In genomic region chr12:121345151-121345810, GRCh38 we compare ENCODE assay signal across 16 cellular contexts. TPM values are rescaled to one million over a fixed set of nuclear protein-coding genes. Genes with fewer than 3 reads are reported as not detected.
DNase-seq lines count a peak whose midpoint lies in the region; ATAC-seq and TF ChIP-seq lines count a peak whose summit lies in the region.
"Had no signal": no experiment of that assay in that cellular context is flagged by ENCODE, and none has a peak within 500 bp of the region (broad histone marks: within the 10 kb centered on the region; RNA-seq: fewer than 3 reads in every experiment).

No MANE protein-coding gene starts in this region.

- peak overlapping the region; percentile 57 for H2AK9ac ChIP-seq in IMR-90 (replicated peaks; ENCODE audit: low read depth, low read length, poor library complexity)

- POLR2A ChIA-PET in CD4-positive, alpha-beta memory T cell (lab: Charles Lee; ENCODE audit: partially characterized antibody): no interaction called here
- POLR2A ChIA-PET in IMR-90 (lab: Charles Lee; ENCODE audit: unreplicated experiment): interaction anchor here (0.6 kb wide), 1 partner anchor 133 kb away, joined by 7 read pairs; no protein-coding TSS in a partner anchor

- intact Hi-C loops in CD4-positive, alpha-beta memory T cell (cut with micrococcal nuclease): no loop called here
- intact Hi-C loops in IMR-90 (cut with micrococcal nuclease): no loop called here
- intact Hi-C loops in dorsolateral prefrontal cortex (cut with DNase I): no loop called here

- no peak overlapping the region for H3K4ac ChIP-seq in IMR-90 (ENCODE audit: low read depth, low read length)

- no peak overlapping the region for H3K14ac ChIP-seq in IMR-90 (replicated peaks; ENCODE audit: low read depth, low read length)

- no peak overlapping the region for H3K27ac ChIP-seq in CD4-positive, alpha-beta memory T cell (ENCODE audit: low read depth, low read length)
- H3K27ac ChIP-seq in IMR-90 (ENCODE audit: insufficient read depth, low read length): no peak overlapping the region
- peak overlapping the region; percentile 60 to 100 (median 96) for H3K27ac ChIP-seq in dorsolateral prefrontal cortex
- H3K27ac ChIP-seq: tibial artery had no signal

- H3K4me1 Mint-ChIP-seq in CD4-positive, alpha-beta memory T cell: peaks cover 13 to 32% (median 18%) of the 10 kb centered on the region in 4 donors
- H3K4me1 Mint-ChIP-seq in neural crest cell: peaks cover 21% of the 10 kb centered on the region

- no peak for DNase-seq in CD4-positive, alpha-beta memory T cell
- no peak for DNase-seq in IMR-90
- DNase-seq in dorsolateral prefrontal cortex: no peak
- DNase-seq in neural crest cell (ENCODE audit: low read depth, low spot score): no peak
- DNase-seq in hepatic stellate cell (ENCODE audit: low spot score): no peak
- DNase-seq: activated CD4-positive, alpha-beta T cell treated with anti-CD3 and anti-CD28 coated beads for 4 hours; activated naive CD8-positive, alpha-beta T cell treated with anti-CD3 and anti-CD28 coated beads for 36 hours; cortex of kidney; left colon; NCI-H1417 treated with DMSO at 0.1 percent for 48 hours; NCI-H526 treated with DMSO at 0.1 percent for 48 hours; SW 1271; tibial artery had no signal

- no TSS peak for BruUV-seq in IMR-90 (replicated peaks; lab: Mats Ljungman, UMichigan)

- H2BK5ac ChIP-seq in IMR-90 (ENCODE audit: low read depth, low read length, poor library complexity, severe bottlenecking): no peak overlapping the region

- H3K9me3 ChIP-seq in CD4-positive, alpha-beta memory T cell (ENCODE audit: control insufficient read depth in 1 of 2, low read length in 2 of 2): no peaks in the 10 kb centered on the region
- H3K9me3 ChIP-seq in IMR-90 (ENCODE audit: control insufficient read depth, insufficient read depth, low read length): no peaks in the 10 kb centered on the region
- H3K9me3 ChIP-seq: tibial artery had no signal

- H2BK15ac ChIP-seq in IMR-90 (ENCODE audit: low read depth, low read length): no peak overlapping the region

- peaks cover 0 to 2% (median 0%) of the 10 kb centered on the region in 8 donors for H3K9me3 Mint-ChIP-seq in CD4-positive, alpha-beta memory T cell
- H3K9me3 Mint-ChIP-seq in neural crest cell: no peaks in the 10 kb centered on the region
- H3K9me3 Mint-ChIP-seq: activated naive CD8-positive, alpha-beta T cell treated with anti-CD3 and anti-CD28 coated beads for 36 hours; brain had no signal

- in situ Hi-C loops in IMR-90 (cut with MboI; ENCODE audit: low sequenced_read_pairs): no loop called here

- no peak for TF ChIP-seq POLR2A in IMR-90 (IDR thresholded peaks at IDR 0.05; ENCODE audit: low read depth, low read length)

- WGBS in IMR-90 (ENCODE audit: extremely low coverage in 2 of 2, insufficient read length in 1 of 2), 2 experiments: no CpG with 5 or more reads among the region's 4 CpGs

- ATAC-seq in IMR-90 (ENCODE audit: low read depth): no peak
- no peak for ATAC-seq in GM18502 (IDR thresholded peaks at IDR 0.05; ENCODE audit: poor library complexity, unreplicated experiment)
- no peak for ATAC-seq in HG03039 (IDR thresholded peaks at IDR 0.05; ENCODE audit: unreplicated experiment)
- ATAC-seq: left colon had no signal

- no peak overlapping the region for H3K56ac ChIP-seq in IMR-90 (ENCODE audit: extremely low read depth, insufficient read depth, low read length)

- H4K91ac ChIP-seq in IMR-90 (ENCODE audit: insufficient read depth, low read depth, low read length): no peak overlapping the region

- no peak overlapping the region for H3K4me3 Mint-ChIP-seq in CD4-positive, alpha-beta memory T cell
- no peak overlapping the region for H3K4me3 Mint-ChIP-seq in neural crest cell
- H3K4me3 Mint-ChIP-seq: activated naive CD8-positive, alpha-beta T cell treated with anti-CD3 and anti-CD28 coated beads for 36 hours had no signal

- no peak overlapping the region for H4K8ac ChIP-seq in IMR-90 (ENCODE audit: low read depth in 2 of 2, low read length in 2 of 2)

- peaks cover 50% of the 10 kb centered on the region for H3K36me3 ChIP-seq in CD4-positive, alpha-beta memory T cell (ENCODE audit: insufficient read depth, low read length)
- peaks cover 37% of the 10 kb centered on the region for H3K36me3 ChIP-seq in IMR-90 (ENCODE audit: control insufficient read depth, insufficient read depth, low read length)

- TF ChIP-seq CTCF in IMR-90 (conservative IDR thresholded peaks at IDR 0.05; ENCODE audit: low read depth, low read length) (no peak), dorsolateral prefrontal cortex (IDR thresholded peaks at IDR 0.05 in 54 of 56, conservative IDR thresholded peaks at IDR 0.05 in 2 of 56; ENCODE audit: low read depth in 1 of 56, partially characterized antibody in 56 of 56) (peak in 2 of 56 donors; percentile 1 to 10), neural crest cell (conservative IDR thresholded peaks at IDR 0.05) (no peak)

- H3K27me3 ChIP-seq in CD4-positive, alpha-beta memory T cell (ENCODE audit: insufficient read depth, low read length): no peaks in the 10 kb centered on the region
- H3K27me3 ChIP-seq in IMR-90 (ENCODE audit: control insufficient read depth, insufficient read depth, low read length) (no peaks in the 10 kb centered on the region), dorsolateral prefrontal cortex (no peaks in the 10 kb centered on the region)
- H3K27me3 ChIP-seq: tibial artery had no signal

- dilution Hi-C loops in IMR-90 (cut with HindIII; ENCODE audit: low sequenced_read_pairs, unreplicated experiment): no loop called here

- H3K23ac ChIP-seq in IMR-90 (ENCODE audit: low read depth, low read length): no peak overlapping the region

- no peaks in the 10 kb centered on the region for H3K27me3 Mint-ChIP-seq in CD4-positive, alpha-beta memory T cell
- no peaks in the 10 kb centered on the region for H3K27me3 Mint-ChIP-seq in neural crest cell (ENCODE audit: low read depth)
- H3K27me3 Mint-ChIP-seq: activated naive CD8-positive, alpha-beta T cell treated with anti-CD3 and anti-CD28 coated beads for 36 hours; brain had no signal

- CTCF ChIA-PET in CD4-positive, alpha-beta memory T cell (lab: Charles Lee; ENCODE audit: partially characterized antibody): interaction anchor here (2.2 to 3.1 kb wide), 2 partner anchors 10 to 11 kb away, joined by 12 to 23 read pairs; no protein-coding TSS in a partner anchor
- CTCF ChIA-PET in IMR-90 (lab: Yijun Ruan, JAX): no interaction called here

- H4K20me1 ChIP-seq in IMR-90 (ENCODE audit: insufficient read depth, low read length): no peaks in the 10 kb centered on the region

- no peak overlapping the region for H2BK20ac ChIP-seq in IMR-90 (ENCODE audit: low read depth, low read length)

- H2AFZ ChIP-seq in IMR-90 (replicated peaks; ENCODE audit: low read length, poor library complexity): no peak overlapping the region

- no peak overlapping the region for H3K18ac ChIP-seq in IMR-90 (ENCODE audit: low read depth, low read length)

- peaks cover 13 to 40% of the 10 kb centered on the region in 2 experiments for H3K79me1 ChIP-seq in IMR-90 (ENCODE audit: low read depth in 1 of 2, low read length in 2 of 2)

- no peak overlapping the region for H3K4me3 ChIP-seq in CD4-positive, alpha-beta memory T cell (ENCODE audit: low read length in 2 of 2)
- no peak overlapping the region for H3K4me3 ChIP-seq in IMR-90 (ENCODE audit: insufficient read depth, low read depth, low read length)
- H3K4me3 ChIP-seq in dorsolateral prefrontal cortex: no peak overlapping the region
- H3K4me3 ChIP-seq: tibial artery had no signal

- H2AK5ac ChIP-seq in IMR-90 (ENCODE audit: low read depth, low read length): no peak overlapping the region

- H2BK120ac ChIP-seq in IMR-90 (ENCODE audit: low read depth, low read length): no peak overlapping the region

- H4K5ac ChIP-seq in IMR-90 (ENCODE audit: low read depth, low read length): no peak overlapping the region

- no peaks in the 10 kb centered on the region for H3K9me1 ChIP-seq in IMR-90 (ENCODE audit: insufficient read depth, low read length)

- peaks cover 54 to 58% of the 10 kb centered on the region in 2 donors for H3K36me3 Mint-ChIP-seq in CD4-positive, alpha-beta memory T cell
- H3K36me3 Mint-ChIP-seq in neural crest cell (ENCODE audit: low read depth): peaks cover 12% of the 10 kb centered on the region

- H3K9ac ChIP-seq in IMR-90 (ENCODE audit: low read depth, low read length): no peak overlapping the region

- no peak for TF ChIP-seq RAD21 in IMR-90 (IDR thresholded peaks at IDR 0.05; ENCODE audit: low read length)

- H3K4me2 ChIP-seq in IMR-90 (ENCODE audit: low read depth, low read length): no peak overlapping the region

- peaks cover 6% of the 10 kb centered on the region for H3K4me1 ChIP-seq in CD4-positive, alpha-beta memory T cell (ENCODE audit: insufficient read depth, low read length)
- H3K4me1 ChIP-seq in IMR-90 (ENCODE audit: control insufficient read depth, insufficient read depth, low read length): no peaks in the 10 kb centered on the region

- H3K27ac Mint-ChIP-seq in CD4-positive, alpha-beta memory T cell: peak overlapping the region in 6 of 7 donors; percentile 3 to 77 (median 40)
- H3K27ac Mint-ChIP-seq in neural crest cell (ENCODE audit: unreplicated experiment): peak overlapping the region; percentile 61
- H3K27ac Mint-ChIP-seq: activated naive CD8-positive, alpha-beta T cell treated with anti-CD3 and anti-CD28 coated beads for 36 hours had no signal

RNA-seq across cellular contexts. Expression of gene ANAPC5, which starts 6.9 kb away (rescaled TPM):
- 100 to 1,000 TPM; 143 to 144 TPM for total RNA-seq in CD4-positive, alpha-beta memory T cell
- polyA plus RNA-seq in CD4-positive, alpha-beta memory T cell: 100 to 1,000 TPM; 142 to 231 TPM
- total RNA-seq in IMR-90 (2012; rRNA removed) (174 and 211 TPM in 2 replicates), dorsolateral prefrontal cortex (100 to 1,000 TPM; 108 to 272 (median 159) TPM), neural crest cell (111 TPM in 2 replicates)
- 156 and 157 TPM in 2 replicates for polyA plus RNA-seq in IMR-90 (2012; rRNA removed)
- polyA plus RNA-seq in IMR-90 (2012; cell fraction: cytosol; rRNA removed): 79.4 and 84.8 TPM in 2 replicates
- polyA plus RNA-seq in IMR-90 (2012; cell fraction: nucleus; rRNA removed; ENCODE audit: low replicate concordance): 288 and 476 TPM in 2 replicates

RNA-seq across cellular contexts. Expression of gene CAMKK2, which starts 48.8 kb away (rescaled TPM):
- total RNA-seq in CD4-positive, alpha-beta memory T cell: 10 to 100 TPM; 17.0 to 20.0 TPM
- polyA plus RNA-seq in CD4-positive, alpha-beta memory T cell: 10 to 100 TPM; 13.4 to 20.6 TPM
- total RNA-seq in IMR-90 (2012; rRNA removed) (15.0 and 15.2 TPM in 2 replicates), dorsolateral prefrontal cortex (100 to 1,000 TPM in 117 of 120 experiments, 10 to 100 TPM in 3; 52.8 to 279 (median 164) TPM), neural crest cell (40.4 and 43.1 TPM in 2 replicates)
- 24.7 and 25.7 TPM in 2 replicates for polyA plus RNA-seq in IMR-90 (2012; rRNA removed)
- 22.6 and 26.2 TPM in 2 replicates for polyA plus RNA-seq in IMR-90 (2012; cell fraction: cytosol; rRNA removed)
- 48.0 and 52.9 TPM in 2 replicates for polyA plus RNA-seq in IMR-90 (2012; cell fraction: nucleus; rRNA removed; ENCODE audit: low replicate concordance)

RNA-seq across cellular contexts. Expression of gene RNF34, which starts 54.6 kb away (rescaled TPM):
- total RNA-seq in CD4-positive, alpha-beta memory T cell: 10 to 100 TPM; 88.6 to 95.3 TPM
- 10 to 100 TPM; 61.3 to 84.7 TPM for polyA plus RNA-seq in CD4-positive, alpha-beta memory T cell
- total RNA-seq in IMR-90 (2012; rRNA removed) (69.4 and 69.5 TPM in 2 replicates), dorsolateral prefrontal cortex (10 to 100 TPM; 45.5 to 82.8 (median 62.9) TPM), neural crest cell (58.5 and 60.7 TPM in 2 replicates)
- polyA plus RNA-seq in IMR-90 (2012; rRNA removed): 33.2 and 39.4 TPM in 2 replicates
- polyA plus RNA-seq in IMR-90 (2012; cell fraction: cytosol; rRNA removed): 19.0 and 26.8 TPM in 2 replicates
- 34.9 and 48.9 TPM in 2 replicates for polyA plus RNA-seq in IMR-90 (2012; cell fraction: nucleus; rRNA removed; ENCODE audit: low replicate concordance)

Comparison
In these comparisons a context has a peak if more than half of its experiments do, and no peak if none do; other contexts are left out.
1. H3K27ac ChIP-seq: peak in dorsolateral prefrontal cortex (59 of 59); none in CD4-positive, alpha-beta memory T cell (single experiment) and IMR-90 (single experiment).